In genomic region chr10:93657757-93658156, GRCh38 we compare ENCODE assay signal across 1 cellular context.
TF ChIP-seq lines count a peak whose summit lies in the region.

No MANE protein-coding gene starts in this region.

TF ChIP-seq in HepG2, 621 proteins besides CTCF, POLR2A, EP300 and RAD21:
- TF ChIP-seq ZBTB43 (CRISPR knock-in tag; conservative IDR thresholded peaks at IDR 0.05) (no peak), ZMYM3 (CRISPR knock-in tag; IDR thresholded peaks at IDR 0.05) (0 out of 2 replicates have a peak, but pooled peaks have one; percentile 26), ZNF770 (CRISPR knock-in tag; IDR thresholded peaks at IDR 0.05) (peak; percentile 95), ZNF121 (CRISPR knock-in tag; IDR thresholded peaks at IDR 0.05) (peak; percentile 77)
